Comparison of ENCODE assay signal across 24 cellular contexts in genomic region chr7:140021603-140022002, GRCh38.
"Had no signal": no experiment of that assay in that cellular context is flagged by ENCODE, and none has a peak within 500 bp of the region (broad histone marks: within the 10 kb centered on the region; RNA-seq: fewer than 3 reads in every experiment).

No MANE protein-coding gene starts in this region.

- H3K9me3 Mint-ChIP-seq: activated CD8-positive, alpha-beta T cell treated with anti-CD3 and anti-CD28 coated beads for 36 hours; activated T-cell treated with anti-CD3 and anti-CD28 coated beads, Interleukin-2, amount 50 U/mL, for 4 hours; activated T-helper 17 cell treated with anti-CD3 and anti-CD28 coated beads, Interleukin-2, amount 50 U/mL, for 72 hours; immature natural killer cell; natural killer cell; stimulated activated naive CD8-positive, alpha-beta T cell treated with anti-CD3 and anti-CD28 coated beads, Interleukin-15, amount 100 ng/mL, for 72 hours; type B pancreatic cell had no signal

- H3K4me3 ChIP-seq: dorsolateral prefrontal cortex, heart left ventricle, vagina had no signal

- H3K27me3 Mint-ChIP-seq: activated CD8-positive, alpha-beta T cell treated with anti-CD3 and anti-CD28 coated beads for 36 hours; activated naive CD8-positive, alpha-beta T cell; activated T-helper 17 cell treated with anti-CD3 and anti-CD28 coated beads, Interleukin-2, amount 50 U/mL, for 72 hours; stimulated activated naive CD8-positive, alpha-beta T cell treated with anti-CD3 and anti-CD28 coated beads, Interleukin-15, amount 100 ng/mL, for 72 hours; type B pancreatic cell had no signal

- FAIRE-seq: colon, kidney, TTC549 had no signal

- H3K9me3 ChIP-seq: heart left ventricle, vagina had no signal

- H3K27ac Mint-ChIP-seq: activated CD8-positive, alpha-beta T cell treated with anti-CD3 and anti-CD28 coated beads for 36 hours; activated naive CD8-positive, alpha-beta T cell; activated T-helper 17 cell treated with anti-CD3 and anti-CD28 coated beads, Interleukin-2, amount 50 U/mL, for 72 hours; type B pancreatic cell had no signal

- ATAC-seq: activated CD4-positive, CD25-positive, alpha-beta regulatory T cell treated with anti-CD3 and anti-CD28 coated beads, Interleukin-2, amount 50 U/mL, for 24 hours; activated CD8-positive, alpha-beta T cell treated with anti-CD3 and anti-CD28 coated beads for 36 hours; activated T-cell treated with anti-CD3 and anti-CD28 coated beads, Interleukin-2, amount 50 U/mL, for 4 hours; activated T-helper 17 cell treated with anti-CD3 and anti-CD28 coated beads, Interleukin-2, amount 50 U/mL, for 72 hours; left colon; natural killer cell; stimulated activated naive CD8-positive, alpha-beta T cell treated with anti-CD3 and anti-CD28 coated beads, Interleukin-15, amount 100 ng/mL, for 72 hours had no signal

- H3K4me1 ChIP-seq: heart left ventricle, vagina had no signal

- DNase-seq: activated CD4-positive, alpha-beta T cell treated with anti-CD3 and anti-CD28 coated beads for 48 hours; activated CD8-positive, alpha-beta T cell treated with anti-CD3 and anti-CD28 coated beads for 36 hours; activated T-cell treated with anti-CD3 and anti-CD28 coated beads, Interleukin-2, amount 50 U/mL, for 4 hours; anterior cingulate cortex; dorsolateral prefrontal cortex; effector memory CD4-positive, alpha-beta T cell; erythroblast; heart left ventricle; hypothalamus; immature natural killer cell; kidney; left colon; natural killer cell; right cardiac atrium; stimulated activated CD4-positive, alpha-beta T cell treated with anti-CD3 and anti-CD28 coated beads, Interleukin-2, amount 100 ng/mL, for 48 hours; stimulated activated naive CD8-positive, alpha-beta T cell treated with anti-CD3 and anti-CD28 coated beads, Interleukin-15, amount 100 ng/mL, for 72 hours; substantia nigra had no signal

- H3K4me1 Mint-ChIP-seq: immature natural killer cell; stimulated activated naive CD8-positive, alpha-beta T cell treated with anti-CD3 and anti-CD28 coated beads, Interleukin-15, amount 100 ng/mL, for 72 hours had no signal

- H3K4me3 Mint-ChIP-seq: activated CD8-positive, alpha-beta T cell treated with anti-CD3 and anti-CD28 coated beads for 36 hours; activated naive CD8-positive, alpha-beta T cell; activated T-cell treated with anti-CD3 and anti-CD28 coated beads, Interleukin-2, amount 50 U/mL, for 4 hours; activated T-helper 17 cell treated with anti-CD3 and anti-CD28 coated beads, Interleukin-2, amount 50 U/mL, for 72 hours; immature natural killer cell; natural killer cell; stimulated activated naive CD8-positive, alpha-beta T cell treated with anti-CD3 and anti-CD28 coated beads, Interleukin-15, amount 100 ng/mL, for 72 hours; type B pancreatic cell had no signal

- H3K36me3 Mint-ChIP-seq: type B pancreatic cell had no signal

- H3K27ac ChIP-seq: dorsolateral prefrontal cortex, heart left ventricle, vagina had no signal

- H3K27me3 ChIP-seq: dorsolateral prefrontal cortex, heart left ventricle, vagina had no signal
